In the genomic region with DNA sequence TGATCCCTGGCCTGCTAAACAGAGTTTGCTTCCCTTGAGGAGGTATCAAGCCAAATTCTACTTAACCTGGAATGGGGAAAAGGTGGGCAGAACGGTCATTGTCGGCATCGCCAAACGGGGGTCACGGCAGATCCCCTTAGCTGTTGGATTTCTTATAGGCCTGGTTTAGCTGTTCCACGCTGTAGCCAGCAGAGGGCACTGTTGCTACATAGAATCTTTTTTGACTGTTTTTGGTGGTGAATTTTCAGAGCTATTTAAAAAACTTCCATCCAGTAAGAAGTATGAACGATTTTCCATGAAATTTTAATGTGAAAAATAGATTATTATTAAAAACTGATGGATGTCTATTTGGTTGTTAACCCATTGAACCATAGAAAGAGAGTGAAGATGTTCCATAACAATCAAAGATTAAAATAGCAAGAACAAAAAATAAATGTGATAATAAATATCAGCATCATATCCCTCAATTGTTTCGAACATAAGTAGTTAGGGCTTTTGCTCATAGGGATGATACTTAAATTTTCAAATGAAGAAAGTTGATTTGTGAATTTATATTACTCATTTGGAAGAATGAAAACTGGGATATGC, we compare ENCODE assay signal across 8 cellular contexts. TPM values are rescaled to one million over a fixed set of nuclear protein-coding genes. Genes with fewer than 3 reads are reported as not detected.
DNase-seq lines count a peak whose midpoint lies in the region; ATAC-seq, FAIRE-seq and TF ChIP-seq lines count a peak whose summit lies in the region.

No MANE protein-coding gene starts in this region.

- peak overlapping the region; percentile 98 for H3K27ac Mint-ChIP-seq in astrocyte (ENCODE audit: unreplicated experiment)

- peak; percentile 21 for DNase-seq in DMS53 treated with DMSO at 0.1 percent for 48 hours (lab: John Stamatoyannopoulos, UW; ENCODE audit: unreplicated experiment)
- DNase-seq in H7 = peak; percentile 28
- DNase-seq in OCI-M1 (lab: John Stamatoyannopoulos, UW) = peak; percentile 57
- DNase-seq in astrocyte (ENCODE audit: low read depth) = peak; percentile 35

- FAIRE-seq in astrocyte (lab: Jason Lieb, UNC) = peak; percentile 99

- peaks cover 41% of the 10 kb centered on the region for H3K79me2 ChIP-seq in astrocyte (ENCODE audit: insufficient read depth, low read length)

- peaks cover 13% of the 10 kb centered on the region for H4K20me1 ChIP-seq in astrocyte (ENCODE audit: insufficient read depth, low read length)

- no peak overlapping the region for H2AFZ ChIP-seq in astrocyte (ENCODE audit: low read depth, low read length)

- H3K27ac ChIP-seq in astrocyte (ENCODE audit: low read depth, low read length) = peak overlapping the region; percentile 77
- no peak overlapping the region for H3K27ac ChIP-seq in skin epidermis

- peaks cover 2% of the 10 kb centered on the region for H3K36me3 Mint-ChIP-seq in astrocyte (ENCODE audit: low read depth, unreplicated experiment)

- peak overlapping the region; percentile 92 for H3K4me2 ChIP-seq in astrocyte (ENCODE audit: low read length)

- no peaks in the 10 kb centered on the region for H3K9me3 Mint-ChIP-seq in astrocyte (ENCODE audit: unreplicated experiment)

- peaks cover 13% of the 10 kb centered on the region for H3K27me3 ChIP-seq in H7 (ENCODE audit: control insufficient read depth, insufficient read depth, low read length)
- H3K27me3 ChIP-seq in astrocyte (ENCODE audit: insufficient read depth, low read length) = no peaks in the 10 kb centered on the region
- H3K27me3 ChIP-seq in iPS-15b (ENCODE audit: control insufficient read depth, insufficient read depth, low read length) = peaks cover 18% of the 10 kb centered on the region

- H3K4me1 ChIP-seq in astrocyte (ENCODE audit: insufficient read depth, low read length) (peaks cover 5% of the 10 kb centered on the region), iPS-15b (ENCODE audit: control insufficient read depth, insufficient read depth, low read length) (peaks cover 6% of the 10 kb centered on the region)

- peak; percentile 78 for TF ChIP-seq CTCF in astrocyte (IDR thresholded peaks at IDR 0.05; ENCODE audit: insufficient read depth, low read depth, low read length)

- H3K9me3 ChIP-seq in astrocyte (ENCODE audit: insufficient read depth, low read depth, low read length) = no peaks in the 10 kb centered on the region
- H3K9me3 ChIP-seq in iPS-15b (ENCODE audit: control insufficient read depth, insufficient read depth, low read length) = no peaks in the 10 kb centered on the region

- H3K4me3 Mint-ChIP-seq in astrocyte (ENCODE audit: unreplicated experiment) = peak overlapping the region; percentile 97

- no peaks in the 10 kb centered on the region for H3K27me3 Mint-ChIP-seq in astrocyte (ENCODE audit: low read depth, unreplicated experiment)

- ATAC-seq in HG02642 (IDR thresholded peaks at IDR 0.05; ENCODE audit: poor library complexity, unreplicated experiment) = no peak
- no peak for ATAC-seq in GM21737 (IDR thresholded peaks at IDR 0.05; ENCODE audit: unreplicated experiment)

- H3K4me1 Mint-ChIP-seq in astrocyte (ENCODE audit: low read depth, unreplicated experiment) = peaks cover 7% of the 10 kb centered on the region

- H3K36me3 ChIP-seq in H7 (replicated peaks; ENCODE audit: control insufficient read depth, insufficient read depth, low read length) (no peaks in the 10 kb centered on the region), astrocyte (ENCODE audit: insufficient read depth, low read length) (no peaks in the 10 kb centered on the region), iPS-15b (ENCODE audit: control insufficient read depth, insufficient read depth, low read length) (no peaks in the 10 kb centered on the region)

- H3K9ac ChIP-seq in astrocyte (ENCODE audit: low read length) (peak overlapping the region; percentile 92), iPS-15b (ENCODE audit: low read depth, low read length) (no peak overlapping the region)

- H3K4me3 ChIP-seq in H7 (ENCODE audit: insufficient read depth, low read depth, low read length) (peak overlapping the region; percentile 70), astrocyte (ENCODE audit: insufficient read depth, low read depth, low read length) (peak overlapping the region; percentile 74), iPS-15b (ENCODE audit: low read depth, low read length) (peak overlapping the region; percentile 87), skin epidermis (peak overlapping the region in 4 of 7 experiments; percentile 3 to 45 (median 23))

RNA-seq across cellular contexts. Expression of a gene that starts 56.6 kb away (rescaled TPM):
- 11.5 and 17.9 TPM in 2 replicates for total RNA-seq in H7 (2014; rRNA removed; shearing (Covaris generic))
- total RNA-seq in astrocyte = 318 and 375 TPM in 2 replicates

Comparison
In these comparisons a context has a peak if more than half of its experiments do, and no peak if none do; other contexts are left out.
1. H3K4me3 ChIP-seq: peak in every context shown above with its lines; median percentile 87 in iPS-15b; 74 in astrocyte; 70 in H7; 23 in skin epidermis.
2. RNA of a gene that starts 56.6 kb away (total RNA-seq): 318 to 375 TPM in astrocyte; 11.5 to 17.9 TPM in H7; every median in the first group is over 10 times any median in the second.
3. Peak in every context shown above with its lines, with median percentiles within 50 percentile points of each other: DNase-seq.